Comparison of ENCODE assay signal across 12 cellular contexts in the genomic region with DNA sequence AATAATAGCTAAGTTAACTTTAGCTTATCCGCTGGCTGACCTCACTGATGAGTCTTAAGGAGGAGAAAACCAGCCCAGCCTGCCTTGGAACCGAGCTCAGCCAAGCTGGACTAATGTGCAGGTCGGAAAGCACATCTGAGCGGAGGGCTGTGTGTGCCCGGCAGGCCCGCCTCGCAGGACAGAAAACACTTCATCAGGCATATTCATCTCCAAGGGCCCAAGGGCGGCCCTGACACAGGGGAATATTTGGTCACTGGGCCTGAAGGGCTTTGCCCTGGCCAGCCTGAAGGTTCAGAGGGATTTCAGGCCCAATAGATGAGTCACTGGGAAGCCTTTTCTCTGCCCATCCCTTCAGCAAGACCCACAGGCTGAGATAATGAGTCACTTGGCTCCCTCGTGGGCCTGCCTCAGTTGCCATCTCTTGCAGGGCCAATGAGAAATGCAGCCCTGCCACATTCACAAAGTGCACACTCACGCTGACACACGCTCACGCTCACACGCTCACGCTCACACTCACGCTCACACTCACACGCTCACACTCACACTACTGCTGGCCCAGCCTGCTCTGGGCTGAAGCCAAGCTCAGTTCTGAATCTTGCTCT.
DNase-seq lines count a peak whose midpoint lies in the region; ATAC-seq and TF ChIP-seq lines count a peak whose summit lies in the region.
"Had no signal": no experiment of that assay in that cellular context is flagged by ENCODE, and none has a peak within 500 bp of the region (broad histone marks: within the 10 kb centered on the region; RNA-seq: fewer than 3 reads in every experiment).

No MANE protein-coding gene starts in this region.

- H3K9me3 ChIP-seq in PC-9 (ENCODE audit: insufficient read depth, low read depth): no peaks in the 10 kb centered on the region
- H3K9me3 ChIP-seq in body of pancreas: no peaks in the 10 kb centered on the region

- H3K36me3 ChIP-seq in PC-9 (ENCODE audit: low read depth) (no peaks in the 10 kb centered on the region), body of pancreas (replicated peaks in 1 of 2; ENCODE audit: insufficient read depth in 1 of 2, low read depth in 2 of 2) (no peaks in the 10 kb centered on the region)

- CTCF ChIA-PET in PC-9 (lab: Charles Lee): no interaction called here
- CTCF ChIA-PET in GM10248 (lab: Yijun Ruan, JAX): interaction anchor here (0.9 to 2.1 kb wide), 5 partner anchors 8 to 21 kb away, joined by 3 to 10 read pairs (median 5); no protein-coding TSS in a partner anchor

- no peak overlapping the region for H3K4me2 ChIP-seq in PC-9

- ATAC-seq in esophagus mucosa: peak; percentile 72
- ATAC-seq in body of pancreas: no peak
- ATAC-seq in HG02588 (IDR thresholded peaks at IDR 0.05; ENCODE audit: unreplicated experiment): no peak
- ATAC-seq: activated CD8-positive, alpha-beta memory T cell treated with anti-CD3 and anti-CD28 coated beads, Interleukin-2, amount 10 ng/mL, durations not matched to agents 7 days and 5 days; T-cell had no signal

- H3K4me1 ChIP-seq in PC-9 (replicated peaks; ENCODE audit: insufficient read depth): peaks cover 16% of the 10 kb centered on the region
- H3K4me1 ChIP-seq in body of pancreas: peaks cover 11% of the 10 kb centered on the region

- TF ChIP-seq CTCF in PC-9 (conservative IDR thresholded peaks at IDR 0.05) (no peak), body of pancreas (IDR thresholded peaks at IDR 0.05) (no peak), GM10248 (IDR thresholded peaks at IDR 0.05; ENCODE audit: control extremely low read depth, extremely low read depth, low read depth, missing control alignments) (no peak)

- H3F3A ChIP-seq in PC-9 (ENCODE audit: insufficient read depth, low read depth): peaks cover 9% of the 10 kb centered on the region; the same call in 1 of the 2 replicates

- H3K27me3 ChIP-seq in PC-9 (ENCODE audit: insufficient read depth, low read depth): no peaks in the 10 kb centered on the region
- no peaks in the 10 kb centered on the region for H3K27me3 ChIP-seq in body of pancreas

- no peak overlapping the region for H3K27ac ChIP-seq in PC-9
- H3K27ac ChIP-seq in body of pancreas: no peak overlapping the region

- H3K9me2 ChIP-seq in PC-9 (ENCODE audit: insufficient read depth): no peaks in the 10 kb centered on the region

- BruUV-seq in PC-9 (replicated peaks; lab: Mats Ljungman, UMichigan): no TSS peak

- WGBS in body of pancreas, 2 donors: 77 to 85% methylated on average over 10 to 16 of the region's 16 CpGs

- no peaks in the 10 kb centered on the region for H3K79me2 ChIP-seq in PC-9 (ENCODE audit: low read depth)

- DNase-seq in EL: peak; percentile 88
- peak; percentile 53 to 78 for DNase-seq in PC-9
- DNase-seq in renal cortical epithelial cell (ENCODE audit: low read depth): peak; percentile 71
- no peak for DNase-seq in body of pancreas
- DNase-seq in GM10248 (ENCODE audit: extremely low spot score): no peak
- no peak for DNase-seq in NCI-H82 treated with DMSO at 0.1 percent for 48 hours (lab: John Stamatoyannopoulos, UW; ENCODE audit: unreplicated experiment)
- DNase-seq: activated CD8-positive, alpha-beta memory T cell treated with anti-CD3 and anti-CD28 coated beads, Interleukin-2, amount 10 ng/mL, durations not matched to agents 7 days and 5 days; NCI-H748 treated with DMSO at 0.1 percent for 48 hours; T-cell had no signal

- intact Hi-C loops in PC-9 (cut with micrococcal nuclease; ENCODE audit: unreplicated experiment) (loop anchor here (1.0 kb wide), 1 partner anchor 8 kb away; no protein-coding TSS in a partner anchor), body of pancreas (cut with DNase I) (no loop called here)

- POLR2A ChIA-PET in PC-9 (lab: Charles Lee; ENCODE audit: unreplicated experiment) (interaction anchor here (0.6 to 1.4 kb wide), 3 partner anchors 8 to 250 kb away, joined by 3 to 5 read pairs (median 4); no protein-coding TSS in a partner anchor), GM10248 (lab: Yijun Ruan, JAX) (no interaction called here)

- TF ChIP-seq POLR2A in body of pancreas (IDR thresholded peaks at IDR 0.05): no peak

- no peak overlapping the region for H3K4me3 ChIP-seq in PC-9
- no peak overlapping the region for H3K4me3 ChIP-seq in body of pancreas
- H3K4me3 ChIP-seq: skin epidermis had no signal

- H2AFZ ChIP-seq in PC-9: no peak overlapping the region

- no peaks in the 10 kb centered on the region for H4K20me1 ChIP-seq in PC-9 (ENCODE audit: insufficient read depth)

Comparison
In these comparisons a context has a peak if more than half of its experiments do, and no peak if none do; other contexts are left out.
1. DNase-seq: peak in EL (single experiment), PC-9 (2 of 2) and renal cortical epithelial cell (single experiment); none in body of pancreas (0 of 4), GM10248 (single experiment) and NCI-H82 treated with DMSO at 0.1 percent for 48 hours (single experiment).